2 cellular contexts compared by ENCODE assay signal in genomic region chr7:95693551-95694333, GRCh38.
A peak's percentile ranks its signal among the peaks of the same experiment; 100 is the strongest.
TF ChIP-seq lines count a peak whose summit lies in the region.

No MANE protein-coding gene starts in this region.

TF ChIP-seq in K562, 482 proteins besides CTCF, POLR2A, EP300 and RAD21 (continues in another document):
- TF ChIP-seq, protein P1, sequence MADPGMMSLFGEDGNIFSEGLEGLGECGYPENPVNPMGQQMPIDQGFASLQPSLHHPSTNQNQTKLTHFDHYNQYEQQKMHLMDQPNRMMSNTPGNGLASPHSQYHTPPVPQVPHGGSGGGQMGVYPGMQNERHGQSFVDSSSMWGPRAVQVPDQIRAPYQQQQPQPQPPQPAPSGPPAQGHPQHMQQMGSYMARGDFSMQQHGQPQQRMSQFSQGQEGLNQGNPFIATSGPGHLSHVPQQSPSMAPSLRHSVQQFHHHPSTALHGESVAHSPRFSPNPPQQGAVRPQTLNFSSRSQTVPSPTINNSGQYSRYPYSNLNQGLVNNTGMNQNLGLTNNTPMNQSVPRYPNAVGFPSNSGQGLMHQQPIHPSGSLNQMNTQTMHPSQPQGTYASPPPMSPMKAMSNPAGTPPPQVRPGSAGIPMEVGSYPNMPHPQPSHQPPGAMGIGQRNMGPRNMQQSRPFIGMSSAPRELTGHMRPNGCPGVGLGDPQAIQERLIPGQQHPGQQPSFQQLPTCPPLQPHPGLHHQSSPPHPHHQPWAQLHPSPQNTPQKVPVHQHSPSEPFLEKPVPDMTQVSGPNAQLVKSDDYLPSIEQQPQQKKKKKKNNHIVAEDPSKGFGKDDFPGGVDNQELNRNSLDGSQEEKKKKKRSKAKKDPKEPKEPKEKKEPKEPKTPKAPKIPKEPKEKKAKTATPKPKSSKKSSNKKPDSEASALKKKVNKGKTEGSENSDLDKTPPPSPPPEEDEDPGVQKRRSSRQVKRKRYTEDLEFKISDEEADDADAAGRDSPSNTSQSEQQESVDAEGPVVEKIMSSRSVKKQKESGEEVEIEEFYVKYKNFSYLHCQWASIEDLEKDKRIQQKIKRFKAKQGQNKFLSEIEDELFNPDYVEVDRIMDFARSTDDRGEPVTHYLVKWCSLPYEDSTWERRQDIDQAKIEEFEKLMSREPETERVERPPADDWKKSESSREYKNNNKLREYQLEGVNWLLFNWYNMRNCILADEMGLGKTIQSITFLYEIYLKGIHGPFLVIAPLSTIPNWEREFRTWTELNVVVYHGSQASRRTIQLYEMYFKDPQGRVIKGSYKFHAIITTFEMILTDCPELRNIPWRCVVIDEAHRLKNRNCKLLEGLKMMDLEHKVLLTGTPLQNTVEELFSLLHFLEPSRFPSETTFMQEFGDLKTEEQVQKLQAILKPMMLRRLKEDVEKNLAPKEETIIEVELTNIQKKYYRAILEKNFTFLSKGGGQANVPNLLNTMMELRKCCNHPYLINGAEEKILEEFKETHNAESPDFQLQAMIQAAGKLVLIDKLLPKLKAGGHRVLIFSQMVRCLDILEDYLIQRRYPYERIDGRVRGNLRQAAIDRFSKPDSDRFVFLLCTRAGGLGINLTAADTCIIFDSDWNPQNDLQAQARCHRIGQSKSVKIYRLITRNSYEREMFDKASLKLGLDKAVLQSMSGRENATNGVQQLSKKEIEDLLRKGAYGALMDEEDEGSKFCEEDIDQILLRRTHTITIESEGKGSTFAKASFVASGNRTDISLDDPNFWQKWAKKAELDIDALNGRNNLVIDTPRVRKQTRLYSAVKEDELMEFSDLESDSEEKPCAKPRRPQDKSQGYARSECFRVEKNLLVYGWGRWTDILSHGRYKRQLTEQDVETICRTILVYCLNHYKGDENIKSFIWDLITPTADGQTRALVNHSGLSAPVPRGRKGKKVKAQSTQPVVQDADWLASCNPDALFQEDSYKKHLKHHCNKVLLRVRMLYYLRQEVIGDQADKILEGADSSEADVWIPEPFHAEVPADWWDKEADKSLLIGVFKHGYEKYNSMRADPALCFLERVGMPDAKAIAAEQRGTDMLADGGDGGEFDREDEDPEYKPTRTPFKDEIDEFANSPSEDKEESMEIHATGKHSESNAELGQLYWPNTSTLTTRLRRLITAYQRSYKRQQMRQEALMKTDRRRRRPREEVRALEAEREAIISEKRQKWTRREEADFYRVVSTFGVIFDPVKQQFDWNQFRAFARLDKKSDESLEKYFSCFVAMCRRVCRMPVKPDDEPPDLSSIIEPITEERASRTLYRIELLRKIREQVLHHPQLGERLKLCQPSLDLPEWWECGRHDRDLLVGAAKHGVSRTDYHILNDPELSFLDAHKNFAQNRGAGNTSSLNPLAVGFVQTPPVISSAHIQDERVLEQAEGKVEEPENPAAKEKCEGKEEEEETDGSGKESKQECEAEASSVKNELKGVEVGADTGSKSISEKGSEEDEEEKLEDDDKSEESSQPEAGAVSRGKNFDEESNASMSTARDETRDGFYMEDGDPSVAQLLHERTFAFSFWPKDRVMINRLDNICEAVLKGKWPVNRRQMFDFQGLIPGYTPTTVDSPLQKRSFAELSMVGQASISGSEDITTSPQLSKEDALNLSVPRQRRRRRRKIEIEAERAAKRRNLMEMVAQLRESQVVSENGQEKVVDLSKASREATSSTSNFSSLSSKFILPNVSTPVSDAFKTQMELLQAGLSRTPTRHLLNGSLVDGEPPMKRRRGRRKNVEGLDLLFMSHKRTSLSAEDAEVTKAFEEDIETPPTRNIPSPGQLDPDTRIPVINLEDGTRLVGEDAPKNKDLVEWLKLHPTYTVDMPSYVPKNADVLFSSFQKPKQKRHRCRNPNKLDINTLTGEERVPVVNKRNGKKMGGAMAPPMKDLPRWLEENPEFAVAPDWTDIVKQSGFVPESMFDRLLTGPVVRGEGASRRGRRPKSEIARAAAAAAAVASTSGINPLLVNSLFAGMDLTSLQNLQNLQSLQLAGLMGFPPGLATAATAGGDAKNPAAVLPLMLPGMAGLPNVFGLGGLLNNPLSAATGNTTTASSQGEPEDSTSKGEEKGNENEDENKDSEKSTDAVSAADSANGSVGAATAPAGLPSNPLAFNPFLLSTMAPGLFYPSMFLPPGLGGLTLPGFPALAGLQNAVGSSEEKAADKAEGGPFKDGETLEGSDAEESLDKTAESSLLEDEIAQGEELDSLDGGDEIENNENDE (IDR thresholded peaks at IDR 0.05; ENCODE audit: low read depth, low read length) = no peak
- TF ChIP-seq ILF3 (IDR thresholded peaks at IDR 0.05; ENCODE audit: borderline replicate concordance) (no peak), ZNF175 (CRISPR knock-in tag; IDR thresholded peaks at IDR 0.05; ENCODE audit: low read depth) (peak; percentile 35; the same call in 1 of the 2 replicates), HNRNPLL (IDR thresholded peaks at IDR 0.05; ENCODE audit: low read depth, low read length, poor library complexity, severe bottlenecking) (no peak), FOSL1 (tag; conservative IDR thresholded peaks at IDR 0.05) (peak; percentile 87), NCOA6 (IDR thresholded peaks at IDR 0.05) (no peak), CBFB (CRISPR knock-in tag; IDR thresholded peaks at IDR 0.05) (no peak), ELF1 (tag; IDR thresholded peaks at IDR 0.05) (no peak), KLF1 (tag; IDR thresholded peaks at IDR 0.05) (no peak), POLR3G (IDR thresholded peaks at IDR 0.05; ENCODE audit: extremely low read depth, insufficient read length, insufficient replicate concordance) (no peak), DACH1 (IDR thresholded peaks at IDR 0.05; ENCODE audit: partially characterized antibody) (no peak), ZNF3 (CRISPR knock-in tag; IDR thresholded peaks at IDR 0.05) (no peak), ZNF717 (CRISPR knock-in tag; IDR thresholded peaks at IDR 0.05) (no peak), JUN (IDR thresholded peaks at IDR 0.05; ENCODE audit: borderline replicate concordance, low read depth, low read length) (peak; percentile 54; the same call in 1 of the 2 replicates), JUN (CRISPR knock-in tag; IDR thresholded peaks at IDR 0.05; ENCODE audit: borderline replicate concordance) (no peak), SNRNP70 (optimal IDR thresholded peaks at IDR 0.05; ENCODE audit: low read depth, low read length) (no peak), ZNF551 (CRISPR knock-in tag; IDR thresholded peaks at IDR 0.05) (no peak), DPF2 (IDR thresholded peaks at IDR 0.05) (no peak), JUND (IDR thresholded peaks at IDR 0.05; ENCODE audit: borderline replicate concordance, low read depth, low read length) (peak; percentile 77), JUND (tag; IDR thresholded peaks at IDR 0.05; ENCODE audit: borderline replicate concordance, low read depth, low read length) (no peak; the same call in 2 of the 3 replicates), EP400 (IDR thresholded peaks at IDR 0.05) (0 out of 2 replicates have a peak, but pooled peaks have one; percentile 18), ZNF699 (CRISPR knock-in tag; IDR thresholded peaks at IDR 0.05; ENCODE audit: insufficient replicate concordance) (no peak), XRCC3 (IDR thresholded peaks at IDR 0.05) (no peak)

TF ChIP-seq in GM23338, 12 proteins besides CTCF, POLR2A, EP300 and RAD21 (continued from another document):
- TF ChIP-seq ZNF462 (CRISPR knock-in tag; IDR thresholded peaks at IDR 0.05) (no peak), EZH2 (IDR thresholded peaks at IDR 0.05; ENCODE audit: low read depth, unreplicated experiment) (no peak), JUNB (IDR thresholded peaks at IDR 0.05; ENCODE audit: unreplicated experiment) (no peak), POLR2AphosphoS5 (IDR thresholded peaks at IDR 0.05; ENCODE audit: low read depth) (no peak)
TF ChIP-seq in GM23338: peak in this region for 0.
